In genomic region chr11:21675049-21675616, GRCh38 we compare ENCODE assay signal across 31 cellular contexts.
"Had no signal": no experiment of that assay in that cellular context is flagged by ENCODE, and none has a peak within 500 bp of the region (broad histone marks: within the 10 kb centered on the region; RNA-seq: fewer than 3 reads in every experiment).

No MANE protein-coding gene starts in this region.

- DNase-seq: activated B cell treated with CpG ODN at 0.5 μM for 24 hours; activated CD4-positive, alpha-beta T cell treated with anti-CD3 and anti-CD28 coated beads for 48 hours; activated CD4-positive, alpha-beta T cell treated with anti-CD3 and anti-CD28 coated beads, Interleukin-2, amount 50 U/mL, for 1 hour; activated CD4-positive, alpha-beta T cell treated with anti-CD3 and anti-CD28 coated beads, Interleukin-2, amount 50 U/mL, for 48 hours; activated CD8-positive, alpha-beta memory T cell treated with anti-CD3 and anti-CD28 coated beads for 24 hours; activated CD8-positive, alpha-beta T cell treated with anti-CD3 and anti-CD28 coated beads for 36 hours; activated effector memory CD4-positive, alpha-beta T cell treated with Interleukin-2 at 50 U/mL for 16 hours; activated gamma-delta T cell treated with Interleukin-2 at 50 U/mL for 16 hours; activated naive CD4-positive, alpha-beta T cell treated with Interleukin-2 at 50 U/mL for 16 hours; activated naive CD8-positive, alpha-beta T cell treated with anti-CD3 and anti-CD28 coated beads for 36 hours; activated naive CD8-positive, alpha-beta T cell treated with anti-CD3 and anti-CD28 coated beads, Interleukin-2, amount 50 U/mL, for 24 hours; activated T-cell treated with anti-CD3 and anti-CD28 coated beads, Interleukin-2, amount 50 U/mL, for 4 hours; adrenal gland; amygdala; aorta; body of pancreas; central memory CD4-positive, alpha-beta T cell; cerebellar nuclear complex; colonic mucosa; effector CD8-positive, alpha-beta T cell; foreskin fibroblast; head of caudate nucleus; hippocampal formation; T-helper 2 cell; WERI-Rb-1 had no signal

- H3K36me3 ChIP-seq: adrenal gland, cardiac muscle cell, colonic mucosa, WERI-Rb-1 had no signal

- ATAC-seq: activated CD4-positive, CD25-positive, alpha-beta regulatory T cell treated with anti-CD3 and anti-CD28 coated beads, Interleukin-2, amount 50 U/mL, for 24 hours; activated CD8-positive, alpha-beta T cell treated with anti-CD3 and anti-CD28 coated beads for 36 hours; activated naive CD8-positive, alpha-beta T cell treated with anti-CD3 and anti-CD28 coated beads, Interleukin-2, amount 50 U/mL, for 24 hours; activated T-cell treated with anti-CD3 and anti-CD28 coated beads, Interleukin-2, amount 50 U/mL, for 4 hours; activated T-helper 17 cell treated with anti-CD3 and anti-CD28 coated beads, Interleukin-2, amount 50 U/mL, for 72 hours; body of pancreas; esophagus mucosa had no signal

- FAIRE-seq: endometrium, frontal cortex had no signal

- H3K4me1 ChIP-seq: adrenal gland, body of pancreas, colonic mucosa had no signal

- H3K9me3 ChIP-seq: adrenal gland, body of pancreas, colonic mucosa had no signal

- H3K27ac ChIP-seq: adrenal gland, body of pancreas, cardiac muscle cell, colonic mucosa, WERI-Rb-1 had no signal

- H3K27me3 ChIP-seq: adrenal gland, body of pancreas, cardiac muscle cell, colonic mucosa had no signal

- H3K4me3 ChIP-seq: adrenal gland, body of pancreas, cardiac muscle cell, colonic mucosa had no signal
